ENCODE assay signal across 10 cellular contexts in genomic region chr20:2210646-2211556, GRCh38.
DNase-seq lines count a peak whose midpoint lies in the region; ATAC-seq, FAIRE-seq and TF ChIP-seq lines count a peak whose summit lies in the region.
"Had no signal": no experiment of that assay in that cellular context is flagged by ENCODE, and none has a peak within 500 bp of the region (broad histone marks: within the 10 kb centered on the region; RNA-seq: fewer than 3 reads in every experiment).

No MANE protein-coding gene starts in this region.

- peak; percentile 98 for FAIRE-seq in bronchial epithelial cell (lab: Jason Lieb, UNC)
- FAIRE-seq: TTC549 had no signal

- ATAC-seq in left lobe of liver = peak; percentile 20

- CTCF ChIA-PET in A673 (lab: Charles Lee) = no interaction called here
- CTCF ChIA-PET in CD4-positive, alpha-beta memory T cell (lab: Charles Lee; ENCODE audit: partially characterized antibody) = interaction anchor here (1.6 kb wide), 1 partner anchor 242 kb away, joined by 3 read pairs; no protein-coding TSS in a partner anchor

- no peak overlapping the region for H3K4me3 Mint-ChIP-seq in CD4-positive, alpha-beta memory T cell

- DNase-seq in A673 (ENCODE audit: low spot score) (peak; percentile 58), HT1080 (ENCODE audit: low read depth) (peak; percentile 77), bronchial epithelial cell (ENCODE audit: low read depth) (peak; percentile 79), left lobe of liver (ENCODE audit: low spot score) (no peak), NCI-H187 (lab: John Stamatoyannopoulos, UW) (no peak), hippocampal formation (lab: John Stamatoyannopoulos, UW) (no peak)
- DNase-seq in activated CD8-positive, alpha-beta memory T cell treated with anti-CD3 and anti-CD28 coated beads for 24 hours = no peak
- DNase-seq in CD4-positive, alpha-beta memory T cell = no peak
- DNase-seq: activated naive CD4-positive, alpha-beta T cell treated with Interleukin-2 at 50 U/mL for 16 hours had no signal

- POLR2A ChIA-PET in A673 (lab: Charles Lee; ENCODE audit: low non-redundant PET) = no interaction called here
- POLR2A ChIA-PET in CD4-positive, alpha-beta memory T cell (lab: Charles Lee; ENCODE audit: partially characterized antibody) = no interaction called here

- intact Hi-C loops in A673 (cut with micrococcal nuclease; ENCODE audit: unreplicated experiment) = no loop called here
- intact Hi-C loops in CD4-positive, alpha-beta memory T cell (cut with micrococcal nuclease) = no loop called here

- BruUV-seq in A673 (replicated peaks; lab: Mats Ljungman, UMichigan) = no TSS peak

- H3K9me3 Mint-ChIP-seq in CD4-positive, alpha-beta memory T cell = no peaks in the 10 kb centered on the region

- H3K27me3 ChIP-seq in A673 (replicated peaks; ENCODE audit: insufficient read depth, low read depth, low read length, poor library complexity) (peaks cover 4% of the 10 kb centered on the region), bronchial epithelial cell (ENCODE audit: control insufficient read depth, insufficient read depth, low read length) (peaks cover 8% of the 10 kb centered on the region)
- H3K27me3 ChIP-seq in CD4-positive, alpha-beta memory T cell (ENCODE audit: insufficient read depth, low read length) = peaks cover 9% of the 10 kb centered on the region

- H3K27me3 Mint-ChIP-seq in CD4-positive, alpha-beta memory T cell = peaks cover 23 to 27% of the 10 kb centered on the region in 2 donors

- no peak for TF ChIP-seq CTCF in A673 (conservative IDR thresholded peaks at IDR 0.05; ENCODE audit: low read depth, low read length)
- no peak for TF ChIP-seq CTCF in bronchial epithelial cell (IDR thresholded peaks at IDR 0.05; ENCODE audit: insufficient read depth, low read length, severe bottlenecking)

- H3K27ac ChIP-seq in A673 (ENCODE audit: low read depth, low read length, poor library complexity, severe bottlenecking) = no peak overlapping the region
- no peak overlapping the region for H3K27ac ChIP-seq in CD4-positive, alpha-beta memory T cell (ENCODE audit: low read depth, low read length)

- H3K27ac Mint-ChIP-seq in CD4-positive, alpha-beta memory T cell = no peak overlapping the region

- peaks cover 0 to 4% (median 2%) of the 10 kb centered on the region in 4 donors for H3K4me1 Mint-ChIP-seq in CD4-positive, alpha-beta memory T cell

- H3K9me3 ChIP-seq in A673 (ENCODE audit: low read depth, low read length, poor library complexity, severe bottlenecking) = no peaks in the 10 kb centered on the region
- H3K9me3 ChIP-seq in CD4-positive, alpha-beta memory T cell (ENCODE audit: control insufficient read depth in 1 of 2, low read length in 2 of 2) = no peaks in the 10 kb centered on the region

- no peaks in the 10 kb centered on the region for H3K36me3 ChIP-seq in A673 (ENCODE audit: insufficient read depth, low read length, poor library complexity, severe bottlenecking)
- no peaks in the 10 kb centered on the region for H3K36me3 ChIP-seq in bronchial epithelial cell (ENCODE audit: control insufficient read depth, insufficient read depth, low read length)
- H3K36me3 ChIP-seq in CD4-positive, alpha-beta memory T cell (ENCODE audit: insufficient read depth, low read length) = no peaks in the 10 kb centered on the region

- no peaks in the 10 kb centered on the region for H3K4me1 ChIP-seq in A673 (ENCODE audit: insufficient read depth, low read length, poor library complexity, severe bottlenecking)
- peaks cover 9% of the 10 kb centered on the region for H3K4me1 ChIP-seq in CD4-positive, alpha-beta memory T cell (ENCODE audit: insufficient read depth, low read length)

- no peaks in the 10 kb centered on the region for H3K36me3 Mint-ChIP-seq in CD4-positive, alpha-beta memory T cell

- H3K4me3 ChIP-seq in A673 (ENCODE audit: low read depth, low read length, poor library complexity, severe bottlenecking) (no peak overlapping the region), bronchial epithelial cell (ENCODE audit: low read depth, low read length) (no peak overlapping the region)
- no peak overlapping the region for H3K4me3 ChIP-seq in CD4-positive, alpha-beta memory T cell (ENCODE audit: low read length in 2 of 2)

Comparison
In these comparisons a context has a peak if more than half of its experiments do, and no peak if none do; other contexts are left out.
1. DNase-seq: peak in A673 (single experiment), HT1080 (single experiment) and bronchial epithelial cell (single experiment); none in left lobe of liver (single experiment), NCI-H187 (0 of 2), activated CD8-positive, alpha-beta memory T cell treated with anti-CD3 and anti-CD28 coated beads for 24 hours (single experiment), hippocampal formation (0 of 2) and CD4-positive, alpha-beta memory T cell (0 of 5).